Comparison of ENCODE assay signal across 17 cellular contexts in the genomic region with DNA sequence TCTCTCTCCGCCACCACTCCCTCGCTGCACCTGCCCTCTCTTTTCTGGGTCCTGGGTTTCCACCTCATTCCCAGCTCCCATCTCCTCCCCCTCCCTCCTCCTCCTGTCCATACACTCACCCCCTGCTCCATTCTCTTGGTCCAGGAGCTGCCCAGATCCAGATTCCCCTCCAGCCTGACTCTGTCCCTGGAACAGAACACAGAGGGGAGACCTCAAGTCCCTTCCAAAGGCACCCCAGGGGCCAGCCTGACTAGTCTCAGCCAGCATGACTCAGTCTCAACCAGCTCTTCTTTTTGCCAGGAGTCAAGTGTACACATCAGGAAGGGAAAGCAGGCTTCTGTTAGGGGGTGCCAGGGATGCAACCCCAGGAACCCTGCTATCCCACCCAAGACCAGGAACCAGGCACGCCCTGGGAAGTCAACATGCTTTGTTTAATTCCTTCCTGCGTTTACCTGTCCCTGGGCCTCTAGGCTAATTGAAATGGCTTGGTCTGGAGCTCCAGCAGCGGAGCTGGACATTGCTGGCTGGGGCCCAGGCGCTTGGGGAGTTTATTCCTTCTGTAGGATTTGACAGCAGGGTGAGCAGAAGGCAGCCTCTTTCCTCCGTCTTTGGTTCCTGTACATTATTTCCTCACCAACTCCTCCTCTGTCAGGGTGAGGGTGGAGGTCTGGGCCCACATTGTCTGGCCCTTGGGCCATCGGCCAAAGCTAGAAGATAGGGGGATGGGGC. TPM values are rescaled to one million over a fixed set of nuclear protein-coding genes. Genes with fewer than 3 reads are reported as not detected.
"Had no signal": no experiment of that assay in that cellular context is flagged by ENCODE, and none has a peak within 500 bp of the region (broad histone marks: within the 10 kb centered on the region; RNA-seq: fewer than 3 reads in every experiment).

No MANE protein-coding gene starts in this region.

- H3K4me3 ChIP-seq: breast epithelium, hepatocyte, ovary, sigmoid colon had no signal

- DNase-seq: activated CD4-positive, alpha-beta T cell treated with anti-CD3 and anti-CD28 coated beads, Interleukin-2, amount 50 U/mL, for 1 hour; activated CD8-positive, alpha-beta memory T cell treated with anti-CD3 and anti-CD28 coated beads for 24 hours; activated gamma-delta T cell treated with Interleukin-2 at 50 U/mL for 16 hours; activated naive CD8-positive, alpha-beta T cell treated with anti-CD3 and anti-CD28 coated beads, Interleukin-2, amount 10 ng/mL, durations not matched to agents 7 days and 5 days; anterior cingulate cortex; mesendoderm; ovary; sigmoid colon; stimulated activated CD4-positive, alpha-beta T cell treated with anti-CD3 and anti-CD28 coated beads, Interleukin-1b, Interleukin-23, amount 100 ng/mL, for 48 hours; stimulated activated naive CD8-positive, alpha-beta T cell treated with anti-CD3 and anti-CD28 coated beads, Interleukin-15, amount 100 ng/mL, for 72 hours; T-helper 1 cell; T1000 had no signal

- H3K9me3 ChIP-seq: breast epithelium, ovary, sigmoid colon had no signal

- H3K27ac ChIP-seq: hepatocyte, ovary, sigmoid colon had no signal

- ATAC-seq: activated CD4-positive, CD25-positive, alpha-beta regulatory T cell treated with anti-CD3 and anti-CD28 coated beads, Interleukin-2, amount 50 U/mL, for 24 hours; esophagus mucosa; stimulated activated naive CD8-positive, alpha-beta T cell treated with anti-CD3 and anti-CD28 coated beads, Interleukin-15, amount 100 ng/mL, for 72 hours had no signal

- H3K4me1 ChIP-seq: breast epithelium, sigmoid colon had no signal

- H3K36me3 ChIP-seq: breast epithelium, ovary, sigmoid colon had no signal

- H3K27me3 ChIP-seq: breast epithelium, hepatocyte, ovary, sigmoid colon had no signal

RNA-seq across cellular contexts. Expression of gene ADGRF3, which starts 29.0 kb away (rescaled TPM):
- total RNA-seq: pulmonary artery endothelial cell had no signal
